ENCODE assay signal across 9 cellular contexts in genomic region chr4:83109480-83110221, GRCh38. TPM values are rescaled to one million over a fixed set of nuclear protein-coding genes. Genes with fewer than 3 reads are reported as not detected.
DNase-seq lines count a peak whose midpoint lies in the region; ATAC-seq and TF ChIP-seq lines count a peak whose summit lies in the region.
"Had no signal": no experiment of that assay in that cellular context is flagged by ENCODE, and none has a peak within 500 bp of the region (broad histone marks: within the 10 kb centered on the region; RNA-seq: fewer than 3 reads in every experiment).

No MANE protein-coding gene starts in this region.

- H3K4me3 ChIP-seq in BLaER1 (peak overlapping the region; percentile 75), Panc1 (ENCODE audit: low read depth in 2 of 2, low read length in 2 of 2) (peak overlapping the region; percentile 44 to 67), sigmoid colon (peak overlapping the region; percentile 35 to 67 (median 56))

- peaks cover 45% of the 10 kb centered on the region for H3K4me1 ChIP-seq in BLaER1
- H3K4me1 ChIP-seq in Panc1 (ENCODE audit: control insufficient read depth, insufficient read depth, low read length) = peaks cover 37% of the 10 kb centered on the region
- H3K4me1 ChIP-seq in sigmoid colon = peaks cover 0 to 12% (median 7%) of the 10 kb centered on the region in 4 donors

- TF ChIP-seq EP300 in sigmoid colon (IDR thresholded peaks at IDR 0.05) = no peak

- H3K36me3 ChIP-seq in BLaER1 = no peaks in the 10 kb centered on the region
- peaks cover 2% of the 10 kb centered on the region for H3K36me3 ChIP-seq in Panc1 (ENCODE audit: control insufficient read depth, insufficient read depth, low read length)
- no peaks in the 10 kb centered on the region for H3K36me3 ChIP-seq in sigmoid colon

- DNase-seq in Panc1 (ENCODE audit: low read depth, low spot score) (no peak), left ventricle myocardium superior (peak; percentile 60), sigmoid colon (peak; percentile 68)
- peak; percentile 58 for DNase-seq in activated naive CD4-positive, alpha-beta T cell treated with anti-CD3 and anti-CD28 coated beads, Interleukin-2, amount 50 U/mL, for 16 hours

- H4K20me1 ChIP-seq in BLaER1 = no peaks in the 10 kb centered on the region

- CTCF ChIA-PET in Panc1 (lab: Charles Lee) = interaction anchor here (0.6 to 1.5 kb wide), 5 partner anchors 9 to 175 kb away, joined by 3 to 6 read pairs (median 5); partner anchors contain the start of gene COQ2

- in situ Hi-C loops in Panc1 (cut with HindIII; ENCODE audit: low pct_unique_long_range_greater_than_20kb, low sequenced_read_pairs) = no loop called here

- peaks cover 19% of the 10 kb centered on the region for H3K27me3 ChIP-seq in BLaER1
- H3K27me3 ChIP-seq in Panc1 (ENCODE audit: control insufficient read depth, insufficient read depth, low read length) = no peaks in the 10 kb centered on the region
- H3K27me3 ChIP-seq in sigmoid colon = no peaks in the 10 kb centered on the region

- WGBS in sigmoid colon, 2 donors = 1% methylated on average over 64 of the region's 64 CpGs

- TF ChIP-seq CTCF in Panc1 (IDR thresholded peaks at IDR 0.05) (no peak), sigmoid colon (IDR thresholded peaks at IDR 0.05) (no peak)

- TF ChIP-seq POLR2A in sigmoid colon (IDR thresholded peaks at IDR 0.05) = no peak

- POLR2A ChIA-PET in Panc1 (lab: Charles Lee) = no interaction called here

- peak; percentile 21 for ATAC-seq in GM19035 (IDR thresholded peaks at IDR 0.05; ENCODE audit: unreplicated experiment)
- ATAC-seq in HG03354 (IDR thresholded peaks at IDR 0.05; ENCODE audit: poor library complexity, severe bottlenecking, unreplicated experiment) = peak; percentile 21
- peak; percentile 50 for ATAC-seq in Panc1
- ATAC-seq in left ventricle myocardium superior = peak; percentile 89
- no peak for ATAC-seq in GM18870 (IDR thresholded peaks at IDR 0.05; ENCODE audit: unreplicated experiment)

- intact Hi-C loops in Panc1 (cut with micrococcal nuclease; ENCODE audit: unreplicated experiment) (no loop called here), left ventricle myocardium superior (cut with micrococcal nuclease) (no loop called here), sigmoid colon (cut with DNase I) (loop anchor here (5.0 kb wide), 1 partner anchor 37 kb away; no protein-coding TSS in a partner anchor)

- BruUV-seq in Panc1 (replicated peaks; lab: Mats Ljungman, UMichigan) = no TSS peak

- H3K4me2 ChIP-seq in BLaER1 = peak overlapping the region; percentile 80

- no peaks in the 10 kb centered on the region for H3K9me3 ChIP-seq in BLaER1
- H3K9me3 ChIP-seq in Panc1 (ENCODE audit: control insufficient read depth, insufficient read depth, low read depth, low read length) = no peaks in the 10 kb centered on the region
- no peaks in the 10 kb centered on the region for H3K9me3 ChIP-seq in sigmoid colon

- H3K9ac ChIP-seq in BLaER1 = peak overlapping the region; percentile 72

- H3K27ac ChIP-seq in BLaER1 (peak overlapping the region; percentile 68), Panc1 (ENCODE audit: low read length) (peak overlapping the region; percentile 99), sigmoid colon (peak overlapping the region; percentile 37 to 65 (median 44))

RNA-seq across cellular contexts. Expression of gene PLAC8, which starts 4.9 kb away (rescaled TPM):
- total RNA-seq in Panc1 (2021; ENCODE audit: unreplicated experiment) (154 TPM), left ventricle myocardium superior (1.1 TPM), sigmoid colon (1 to 10 TPM in 3 of 4 donors, under 1 TPM in 1; 0.71 to 4.2 (median 1.7) TPM)
- polyA plus RNA-seq in Panc1 (2012; ENCODE audit: insufficient read length) = 87.6 TPM
- 1,000 to 10,000 TPM in 1 of 3 donors, 100 to 1,000 TPM in 2; 490 to 1,311 (median 566) TPM for polyA plus RNA-seq in sigmoid colon
- total RNA-seq: HT1080 had no signal

Comparison
In these comparisons a context has a peak if more than half of its experiments do, and no peak if none do; other contexts are left out.
1. H3K27ac ChIP-seq: peak in every context shown above with its lines; median percentile 99 in Panc1; 68 in BLaER1; 44 in sigmoid colon.
2. RNA of gene PLAC8, which starts 4.9 kb away (total RNA-seq): 154 TPM in Panc1 (single experiment); 0.71 to 4.2 TPM in sigmoid colon and 1.1 TPM in left ventricle myocardium superior (single experiment); every median in the first group is over 10 times any median in the second.
3. Peak in every context shown above with its lines, with median percentiles within 50 percentile points of each other: H3K4me3 ChIP-seq.